Comparison of ENCODE assay signal across 8 cellular contexts in genomic region chr12:50314629-50315312, GRCh38. TPM values are rescaled to one million over a fixed set of nuclear protein-coding genes. Genes with fewer than 3 reads are reported as not detected.
DNase-seq lines count a peak whose midpoint lies in the region; ATAC-seq, FAIRE-seq and TF ChIP-seq lines count a peak whose summit lies in the region.

No MANE protein-coding gene starts in this region.

- H3K27ac Mint-ChIP-seq in activated naive CD8-positive, alpha-beta T cell treated with anti-CD3 and anti-CD28 coated beads, Interleukin-2, amount 50 U/mL, for 24 hours = no peak overlapping the region

- ATAC-seq in HG02938 (IDR thresholded peaks at IDR 0.05; ENCODE audit: unreplicated experiment) = no peak
- no peak for ATAC-seq in activated naive CD8-positive, alpha-beta T cell treated with anti-CD3 and anti-CD28 coated beads, Interleukin-2, amount 50 U/mL, for 24 hours

- H3K27me3 ChIP-seq in WERI-Rb-1 (ENCODE audit: insufficient read depth, low read depth, severe bottlenecking) = no peaks in the 10 kb centered on the region
- no peaks in the 10 kb centered on the region for H3K27me3 ChIP-seq in iPS DF 6.9 (ENCODE audit: control insufficient read depth, insufficient read depth, low read length)
- H3K27me3 ChIP-seq in uterus = no peaks in the 10 kb centered on the region
- no peaks in the 10 kb centered on the region for H3K27me3 ChIP-seq in small intestine (ENCODE audit: control insufficient read depth in 2 of 2, insufficient read depth in 2 of 2, low read length in 2 of 2)

- no peaks in the 10 kb centered on the region for H3K36me3 Mint-ChIP-seq in activated naive CD8-positive, alpha-beta T cell treated with anti-CD3 and anti-CD28 coated beads, Interleukin-2, amount 50 U/mL, for 24 hours (ENCODE audit: low read depth)

- H3K27me3 Mint-ChIP-seq in activated naive CD8-positive, alpha-beta T cell treated with anti-CD3 and anti-CD28 coated beads, Interleukin-2, amount 50 U/mL, for 24 hours = no peaks in the 10 kb centered on the region

- no peaks in the 10 kb centered on the region for H3K9me3 Mint-ChIP-seq in activated naive CD8-positive, alpha-beta T cell treated with anti-CD3 and anti-CD28 coated beads, Interleukin-2, amount 50 U/mL, for 24 hours

- H3K9me3 ChIP-seq in WERI-Rb-1 (ENCODE audit: severe bottlenecking) (no peaks in the 10 kb centered on the region), iPS DF 6.9 (ENCODE audit: control insufficient read depth, insufficient read depth, low read length) (no peaks in the 10 kb centered on the region), uterus (no peaks in the 10 kb centered on the region), small intestine (ENCODE audit: control insufficient read depth, low read depth) (no peaks in the 10 kb centered on the region)

- no peaks in the 10 kb centered on the region for H3K36me3 ChIP-seq in WERI-Rb-1
- H3K36me3 ChIP-seq in iPS DF 6.9 (ENCODE audit: control insufficient read depth, insufficient read depth, low read length) = no peaks in the 10 kb centered on the region
- no peaks in the 10 kb centered on the region for H3K36me3 ChIP-seq in uterus
- no peaks in the 10 kb centered on the region for H3K36me3 ChIP-seq in small intestine (ENCODE audit: control insufficient read depth in 2 of 2, insufficient read depth in 2 of 2, low read length in 2 of 2)

- peak; percentile 77 for DNase-seq in GM03348 (ENCODE audit: low spot score)
- peak; percentile 55 for DNase-seq in M059J (ENCODE audit: low read depth)
- DNase-seq in WERI-Rb-1 = peak; percentile 19
- peak; percentile 35 for DNase-seq in iPS DF 6.9 (ENCODE audit: low read depth, low spot score)
- DNase-seq in uterus = no peak
- no peak for DNase-seq in activated naive CD8-positive, alpha-beta T cell treated with anti-CD3 and anti-CD28 coated beads, Interleukin-2, amount 50 U/mL, for 24 hours
- DNase-seq in small intestine = no peak

- no peaks in the 10 kb centered on the region for H3K4me1 Mint-ChIP-seq in activated naive CD8-positive, alpha-beta T cell treated with anti-CD3 and anti-CD28 coated beads, Interleukin-2, amount 50 U/mL, for 24 hours

- FAIRE-seq in small intestine (lab: Jason Lieb, UNC) = no peak

- H3K4me3 ChIP-seq in WERI-Rb-1 (ENCODE audit: low read depth, low read length) = no peak overlapping the region
- no peak overlapping the region for H3K4me3 ChIP-seq in iPS DF 6.9 (ENCODE audit: low read length)
- H3K4me3 ChIP-seq in uterus = no peak overlapping the region
- H3K4me3 ChIP-seq in small intestine (ENCODE audit: low read depth in 1 of 2, low read length in 2 of 2) = no peak overlapping the region

- TF ChIP-seq CTCF in WERI-Rb-1 (IDR thresholded peaks at IDR 0.05; ENCODE audit: low read depth, low read length) (peak; percentile 64), uterus (IDR thresholded peaks at IDR 0.05) (peak; percentile 41 to 70 (median 66))

- no peak for TF ChIP-seq POLR2A in uterus (IDR thresholded peaks at IDR 0.05)

- H3K4me3 Mint-ChIP-seq in activated naive CD8-positive, alpha-beta T cell treated with anti-CD3 and anti-CD28 coated beads, Interleukin-2, amount 50 U/mL, for 24 hours = no peak overlapping the region

- no peaks in the 10 kb centered on the region for H3K4me1 ChIP-seq in iPS DF 6.9 (ENCODE audit: control insufficient read depth, insufficient read depth, low read length)
- H3K4me1 ChIP-seq in uterus = no peaks in the 10 kb centered on the region
- no peaks in the 10 kb centered on the region for H3K4me1 ChIP-seq in small intestine (ENCODE audit: control insufficient read depth in 2 of 2, insufficient read depth in 1 of 2, low read depth in 1 of 2, low read length in 1 of 2)

- intact Hi-C loops in uterus (cut with DNase I; ENCODE audit: low total_unique reads) = no loop called here

- H3K27ac ChIP-seq in WERI-Rb-1 (no peak overlapping the region), iPS DF 6.9 (ENCODE audit: low read length) (no peak overlapping the region), uterus (no peak overlapping the region), small intestine (ENCODE audit: low read depth in 1 of 2, low read length in 1 of 2) (no peak overlapping the region)

- WGBS in iPS DF 6.9 (ENCODE audit: insufficient coverage, insufficient read length) = no CpG with 5 or more reads among the region's 7 CpGs
- 66 to 78% (median 74%) methylated on average over 7 of the region's 7 CpGs for WGBS in small intestine, 3 donors

RNA-seq across cellular contexts. Expression of gene LIMA1, which starts 31.5 kb away (rescaled TPM):
- total RNA-seq in M059J (2014; rRNA removed; shearing (Covaris generic)) = 199 and 240 TPM in 2 replicates
- 100 to 1,000 TPM in 2 of 4 donors, 10 to 100 TPM in 2; 85.0 to 140 (median 116) TPM for total RNA-seq in uterus
- polyA plus RNA-seq in small intestine = 100 to 1,000 TPM in 2 of 3 donors, 10 to 100 TPM in 1; 89.7 to 125 (median 103) TPM

Comparison
In these comparisons a context has a peak if more than half of its experiments do, and no peak if none do; other contexts are left out.
1. DNase-seq: peak in GM03348 (single experiment), M059J (single experiment), WERI-Rb-1 (single experiment) and iPS DF 6.9 (single experiment); none in uterus (0 of 2), activated naive CD8-positive, alpha-beta T cell treated with anti-CD3 and anti-CD28 coated beads, Interleukin-2, amount 50 U/mL, for 24 hours (single experiment) and small intestine (single experiment).